In the genomic region with DNA sequence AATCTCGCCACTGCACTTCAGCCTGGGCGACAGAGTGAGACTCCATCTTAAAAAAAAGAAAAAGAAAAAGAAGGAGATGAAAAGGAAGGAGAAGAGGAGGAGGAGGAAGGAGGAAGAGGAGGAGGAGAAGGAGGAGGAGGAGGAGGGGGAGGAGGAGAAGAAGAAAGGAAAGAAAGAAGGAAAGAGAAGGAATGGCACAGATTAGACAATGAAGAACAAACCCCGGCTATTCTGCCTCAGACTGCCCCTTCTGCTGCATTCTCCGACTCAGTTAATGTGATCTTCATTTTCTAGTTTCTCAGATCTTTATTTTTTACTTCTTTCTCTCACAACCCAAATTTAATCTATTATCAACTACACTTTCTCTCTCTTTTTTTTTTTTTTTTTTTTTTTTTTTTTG, we compare ENCODE assay signal across 24 cellular contexts. TPM values are rescaled to one million over a fixed set of nuclear protein-coding genes. Genes with fewer than 3 reads are reported as not detected.
DNase-seq lines count a peak whose midpoint lies in the region; ATAC-seq, FAIRE-seq and TF ChIP-seq lines count a peak whose summit lies in the region.
"Had no signal": no experiment of that assay in that cellular context is flagged by ENCODE, and none has a peak within 500 bp of the region (broad histone marks: within the 10 kb centered on the region; RNA-seq: fewer than 3 reads in every experiment).

No MANE protein-coding gene starts in this region.

- no peak for ATAC-seq in K562
- ATAC-seq in psoas muscle = no peak
- no peak for ATAC-seq in HG03025 (IDR thresholded peaks at IDR 0.05; ENCODE audit: low FRiP score, unreplicated experiment)
- ATAC-seq: GM12878 had no signal

- H3K9ac ChIP-seq in BLaER1 (no peak overlapping the region), K562 (ENCODE audit: insufficient read depth in 1 of 2, low read depth in 2 of 2, low read length in 2 of 2) (no peak overlapping the region)
- H3K9ac ChIP-seq in BLaER1 treated with 17β-estradiol and CSF1 and Interleukin-3, amounts not matched to agents 10 nM and 100 nM = no peak overlapping the region

- H2AFZ ChIP-seq in K562 (ENCODE audit: low read depth, low read length) = no peak overlapping the region

- no TSS peak for BruUV-seq in K562 (replicated peaks; lab: Mats Ljungman, UMichigan)

- no peak for TF ChIP-seq POLR2A in K562 (conservative IDR thresholded peaks at IDR 0.05)

- no peaks in the 10 kb centered on the region for H3K27me3 ChIP-seq in BLaER1
- H3K27me3 ChIP-seq in BLaER1 treated with 17β-estradiol and CSF1 and Interleukin-3, amounts not matched to agents 10 nM and 100 nM = no peaks in the 10 kb centered on the region
- no peaks in the 10 kb centered on the region for H3K27me3 ChIP-seq in K562 (ENCODE audit: control insufficient read depth in 2 of 2, insufficient read depth in 2 of 2, low read length in 2 of 2)
- peaks cover 0 to 10% (median 2%) of the 10 kb centered on the region in 3 donors for H3K27me3 ChIP-seq in psoas muscle (ENCODE audit: insufficient read depth in 3 of 3, low read length in 2 of 3)
- H3K27me3 ChIP-seq: BE2C had no signal

- H4K20me1 ChIP-seq in BLaER1 (no peaks in the 10 kb centered on the region), K562 (replicated peaks; ENCODE audit: control insufficient read depth, insufficient read depth, low read length) (no peaks in the 10 kb centered on the region)
- no peaks in the 10 kb centered on the region for H4K20me1 ChIP-seq in BLaER1 treated with 17β-estradiol and CSF1 and Interleukin-3, amounts not matched to agents 10 nM and 100 nM

- no peak for DNase-seq in K562 (ENCODE audit: extremely low read depth in 1 of 4, low spot score in 3 of 4)
- DNase-seq in psoas muscle = no peak
- DNase-seq: 8988T; ACHN; BE2C; C1 segment of cervical spinal cord; CD4-positive, alpha-beta memory T cell; CD4-positive, CD25-positive, alpha-beta regulatory T cell; CD8-positive, alpha-beta memory T cell; COR-L47; DMS 273 treated with DMSO at 0.1 percent for 48 hours; DMS153; DMS53; DMS79; DND-41; EL; GDM1 had no signal

- no peak for TF ChIP-seq EP300 in K562 (IDR thresholded peaks at IDR 0.05; ENCODE audit: low read length)

- in situ Hi-C loops in K562 (cut with MboI) = no loop called here

- H3K27ac ChIP-seq in BLaER1 (no peak overlapping the region), K562 (ENCODE audit: extremely low read depth, low read depth, low read length) (no peak overlapping the region), psoas muscle (no peak overlapping the region)
- H3K27ac ChIP-seq in BLaER1 treated with 17β-estradiol and CSF1 and Interleukin-3, amounts not matched to agents 10 nM and 100 nM = no peak overlapping the region

- no peaks in the 10 kb centered on the region for H3K9me1 ChIP-seq in K562 (ENCODE audit: control insufficient read depth, insufficient read depth, low read length)

- TF ChIP-seq RAD21 in K562 (CRISPR knock-in tag; conservative IDR thresholded peaks at IDR 0.05 in 1 of 2, IDR thresholded peaks at IDR 0.05 in 1 of 2) = no peak

- WGBS in K562 (ENCODE audit: insufficient coverage, low coverage, missing lambda C conversion rate) = 56% methylated on average over 4 of the region's 4 CpGs
- WGBS in psoas muscle, 3 donors = 96 to 98% (median 96%) methylated on average over 3 to 4 of the region's 4 CpGs

- H3K9me3 ChIP-seq in BLaER1 (peaks cover 39% of the 10 kb centered on the region), K562 (replicated peaks; ENCODE audit: control insufficient read depth, insufficient read depth, low read depth, low read length) (peaks cover 3% of the 10 kb centered on the region; the same call in 1 of the 2 replicates), psoas muscle (no peaks in the 10 kb centered on the region)
- peaks cover 36 to 60% (median 41%) of the 10 kb centered on the region in 11 experiments for H3K9me3 ChIP-seq in BLaER1 treated with 17β-estradiol and CSF1 and Interleukin-3, amounts not matched to agents 10 nM and 100 nM (replicated peaks in 1 of 11)
- H3K9me3 ChIP-seq: BE2C had no signal

- intact Hi-C loops in K562 (cut with micrococcal nuclease) (no loop called here), psoas muscle (cut with DNase I) (no loop called here)

- peak overlapping the region; percentile 77 for H3K4me2 ChIP-seq in BLaER1
- peak overlapping the region in 7 of 11 experiments; percentile 63 to 75 (median 70); a peak in 10 of 22 replicates for H3K4me2 ChIP-seq in BLaER1 treated with 17β-estradiol and CSF1 and Interleukin-3, amounts not matched to agents 10 nM and 100 nM
- no peak overlapping the region for H3K4me2 ChIP-seq in K562 (ENCODE audit: insufficient read depth, low read length)

- no peak for TF ChIP-seq CTCF in K562 (IDR thresholded peaks at IDR 0.05 in 2 of 3, conservative IDR thresholded peaks at IDR 0.05 in 1 of 3; ENCODE audit: insufficient read depth in 2 of 3, low read depth in 1 of 3, low read length in 3 of 3)
- no peak for TF ChIP-seq CTCF in psoas muscle (IDR thresholded peaks at IDR 0.05)

- H3K36me3 ChIP-seq in BLaER1 (no peaks in the 10 kb centered on the region), K562 (ENCODE audit: control insufficient read depth, insufficient read depth, low read length) (no peaks in the 10 kb centered on the region), psoas muscle (ENCODE audit: insufficient read depth in 1 of 2, low read depth in 1 of 2) (no peaks in the 10 kb centered on the region)
- H3K36me3 ChIP-seq in BLaER1 treated with 17β-estradiol and CSF1 and Interleukin-3, amounts not matched to agents 10 nM and 100 nM = no peaks in the 10 kb centered on the region; a peak in 1 of 22 replicates
- H3K36me3 ChIP-seq: BE2C had no signal

- H3K4me1 ChIP-seq in BLaER1 (peaks cover 41% of the 10 kb centered on the region), K562 (replicated peaks in 1 of 2; ENCODE audit: control insufficient read depth in 2 of 2, insufficient read depth in 2 of 2, low read length in 2 of 2) (peaks cover 3 to 10% of the 10 kb centered on the region in 2 experiments; a peak in 4 of 5 replicates), psoas muscle (no peaks in the 10 kb centered on the region)
- H3K4me1 ChIP-seq in BLaER1 treated with 17β-estradiol and CSF1 and Interleukin-3, amounts not matched to agents 10 nM and 100 nM = peaks cover 23 to 41% (median 34%) of the 10 kb centered on the region in 10 experiments

- CTCF ChIA-PET in K562 (lab: Yijun Ruan, JAX; ENCODE audit: low intra/inter-chr PET ratio) = no interaction called here

- no peak overlapping the region for H3K4me3 ChIP-seq in BLaER1
- no peak overlapping the region for H3K4me3 ChIP-seq in BLaER1 treated with 17β-estradiol and CSF1 and Interleukin-3, amounts not matched to agents 10 nM and 100 nM
- no peak overlapping the region for H3K4me3 ChIP-seq in K562
- H3K4me3 ChIP-seq in psoas muscle = no peak overlapping the region
- H3K4me3 ChIP-seq: GM12878 had no signal

- no peak for FAIRE-seq in K562 (lab: Jason Lieb, UNC)
- FAIRE-seq: A204.1, GM12878, GM12892, GM18507 had no signal

- POLR2A ChIA-PET in K562 (lab: Yijun Ruan, JAX) = no interaction called here

- no peaks in the 10 kb centered on the region for H3K79me2 ChIP-seq in K562 (ENCODE audit: control insufficient read depth, insufficient read depth, low read length)

TF ChIP-seq in K562, 482 proteins besides CTCF, POLR2A, EP300 and RAD21:
- TF ChIP-seq, protein P1, sequence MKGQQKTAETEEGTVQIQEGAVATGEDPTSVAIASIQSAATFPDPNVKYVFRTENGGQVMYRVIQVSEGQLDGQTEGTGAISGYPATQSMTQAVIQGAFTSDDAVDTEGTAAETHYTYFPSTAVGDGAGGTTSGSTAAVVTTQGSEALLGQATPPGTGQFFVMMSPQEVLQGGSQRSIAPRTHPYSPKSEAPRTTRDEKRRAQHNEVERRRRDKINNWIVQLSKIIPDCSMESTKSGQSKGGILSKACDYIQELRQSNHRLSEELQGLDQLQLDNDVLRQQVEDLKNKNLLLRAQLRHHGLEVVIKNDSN (CRISPR knock-in tag; IDR thresholded peaks at IDR 0.05) = no peak
- no peak for TF ChIP-seq FUS (optimal IDR thresholded peaks at IDR 0.05; ENCODE audit: low read depth, low read length)
- TF ChIP-seq ZC3H4 (CRISPR knock-in tag; IDR thresholded peaks at IDR 0.05; ENCODE audit: borderline replicate concordance) = no peak
- TF ChIP-seq PCBP2 (IDR thresholded peaks at IDR 0.05; ENCODE audit: low read depth, low read length, poor library complexity, severe bottlenecking) = peak; percentile 90
- TF ChIP-seq, protein P2, sequence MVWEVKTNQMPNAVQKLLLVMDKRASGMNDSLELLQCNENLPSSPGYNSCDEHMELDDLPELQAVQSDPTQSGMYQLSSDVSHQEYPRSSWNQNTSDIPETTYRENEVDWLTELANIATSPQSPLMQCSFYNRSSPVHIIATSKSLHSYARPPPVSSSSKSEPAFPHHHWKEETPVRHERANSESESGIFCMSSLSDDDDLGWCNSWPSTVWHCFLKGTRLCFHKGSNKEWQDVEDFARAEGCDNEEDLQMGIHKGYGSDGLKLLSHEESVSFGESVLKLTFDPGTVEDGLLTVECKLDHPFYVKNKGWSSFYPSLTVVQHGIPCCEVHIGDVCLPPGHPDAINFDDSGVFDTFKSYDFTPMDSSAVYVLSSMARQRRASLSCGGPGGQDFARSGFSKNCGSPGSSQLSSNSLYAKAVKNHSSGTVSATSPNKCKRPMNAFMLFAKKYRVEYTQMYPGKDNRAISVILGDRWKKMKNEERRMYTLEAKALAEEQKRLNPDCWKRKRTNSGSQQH (CRISPR knock-in tag; IDR thresholded peaks at IDR 0.05) = 0 out of 2 replicates have a peak, but pooled peaks have one; percentile 18

RNA-seq across cellular contexts. Expression of a gene that starts 40.1 kb away (rescaled TPM):
- total RNA-seq in K562 (2011; cell fraction: chromatin; rRNA removed; ENCODE audit: low replicate concordance) = 38.9 and 44.3 TPM in 2 replicates
- 39.0 and 41.6 TPM in 2 replicates for total RNA-seq in K562 (2011; cell fraction: nucleolus; rRNA removed)
- total RNA-seq in K562 (2011; cell fraction: nucleoplasm; rRNA removed) = 49.9 and 52.4 TPM in 2 replicates
- 22.4 and 26.2 TPM in 2 replicates for total RNA-seq in K562 (2014; rRNA removed)
- total RNA-seq in K562 (2014; rRNA removed; fragmentation: Illumina TruSeq; extraction: Trizol) = 22.5 and 24.9 TPM in 2 replicates
- total RNA-seq in K562 (2015; rRNA removed; fragmentation: Illumina TruSeq; extraction: Trizol) = 26.2 and 27.1 TPM in 2 replicates
- 29.7 and 33.1 TPM in 2 replicates for total RNA-seq in K562 (2021)
- 25.7 and 25.8 TPM in 2 replicates for polyA plus RNA-seq in K562 (2011; rRNA removed)
- 14.4 and 19.7 TPM in 2 replicates for polyA plus RNA-seq in K562 (2011; cell fraction: cytosol; rRNA removed)
- 16.7 and 18.7 TPM in 2 replicates for polyA plus RNA-seq in K562 (2011; cell fraction: nucleus; rRNA removed)
- 26.2 and 27.1 TPM in 2 replicates for polyA plus RNA-seq in K562 (2012)
- 21.0 and 21.3 TPM in 2 replicates for polyA plus RNA-seq in K562 (2014; fragmentation: Illumina TruSeq; extraction: Trizol)
- 10 to 100 TPM; 17.3 to 26.5 TPM for polyA plus RNA-seq in K562 (2014; fragmentation: Nextera tagmentation; extraction: Ambion mirVana)
- polyA plus RNA-seq in K562 (2014; rRNA removed) = 19.4 and 28.1 TPM in 2 replicates
- polyA minus RNA-seq in K562 (2011; rRNA and poly(A)+ RNA removed) = 36.8 and 45.4 TPM in 2 replicates
- polyA minus RNA-seq in K562 (2011; cell fraction: cytosol; rRNA and poly(A)+ RNA removed) = 24.8 and 26.2 TPM in 2 replicates
- 20.2 and 29.7 TPM in 2 replicates for polyA minus RNA-seq in K562 (2011; cell fraction: nucleus; rRNA and poly(A)+ RNA removed)
- total RNA-seq in psoas muscle = 1 to 10 TPM; 2.3 to 8.1 (median 4.5) TPM
- 1 to 10 TPM in 2 of 3 donors, under 1 TPM in 1; 0.79 to 1.6 (median 1.5) TPM for polyA plus RNA-seq in psoas muscle
